Comparison of ENCODE assay signal across 10 cellular contexts in genomic region chr4:67762091-67762490, GRCh38. TPM values are rescaled to one million over a fixed set of nuclear protein-coding genes. Genes with fewer than 3 reads are reported as not detected.
DNase-seq lines count a peak whose midpoint lies in the region; ATAC-seq and TF ChIP-seq lines count a peak whose summit lies in the region.
"Had no signal": no experiment of that assay in that cellular context is flagged by ENCODE, and none has a peak within 500 bp of the region (broad histone marks: within the 10 kb centered on the region; RNA-seq: fewer than 3 reads in every experiment).

No MANE protein-coding gene starts in this region.

- no peak overlapping the region for H3K14ac ChIP-seq in neuronal stem cell (ENCODE audit: low read length)

- POLR2A ChIA-PET in PC-9 (lab: Charles Lee; ENCODE audit: unreplicated experiment): no interaction called here

- no TSS peak for BruUV-seq in PC-9 (replicated peaks; lab: Mats Ljungman, UMichigan)

- H3K4me1 ChIP-seq in PC-9 (replicated peaks; ENCODE audit: insufficient read depth): no peaks in the 10 kb centered on the region
- H3K4me1 ChIP-seq in neuronal stem cell (ENCODE audit: control insufficient read depth in 2 of 2, insufficient read depth in 1 of 2, low read depth in 1 of 2, low read length in 2 of 2): peaks cover 0 to 11% of the 10 kb centered on the region in 2 donors

- no peaks in the 10 kb centered on the region for H3K9me3 Mint-ChIP-seq in progenitor cell of endocrine pancreas (ENCODE audit: low read depth)
- H3K9me3 Mint-ChIP-seq: stimulated activated naive CD8-positive, alpha-beta T cell treated with anti-CD3 and anti-CD28 coated beads, Interleukin-15, Interleukin-2, amounts not matched to agents 100 ng/mL and 50 ng/mL, for 24 hours had no signal

- no peaks in the 10 kb centered on the region for H4K20me1 ChIP-seq in PC-9 (ENCODE audit: insufficient read depth)

- H3F3A ChIP-seq in PC-9 (ENCODE audit: insufficient read depth, low read depth): no peaks in the 10 kb centered on the region

- DNase-seq in NCI-H82 (lab: John Stamatoyannopoulos, UW) (peak; percentile 17), NCI-H82 treated with DMSO at 0.1 percent for 48 hours (lab: John Stamatoyannopoulos, UW; ENCODE audit: unreplicated experiment) (no peak), PC-9 (no peak), neuronal stem cell (ENCODE audit: low spot score) (no peak), NCI-H526 (lab: John Stamatoyannopoulos, UW) (no peak), progenitor cell of endocrine pancreas (ENCODE audit: low spot score, unreplicated experiment) (no peak)
- DNase-seq in activated CD4-positive, CD25-positive, alpha-beta regulatory T cell treated with anti-CD3 and anti-CD28 coated beads, Interleukin-2, amount 50 U/mL, for 72 hours: no peak

- H3K4me2 ChIP-seq in PC-9 (no peak overlapping the region), neuronal stem cell (ENCODE audit: insufficient read depth, low read length, poor library complexity, severe bottlenecking) (no peak overlapping the region)

- no peak overlapping the region for H3K27ac Mint-ChIP-seq in progenitor cell of endocrine pancreas
- H3K27ac Mint-ChIP-seq: stimulated activated naive CD8-positive, alpha-beta T cell treated with anti-CD3 and anti-CD28 coated beads, Interleukin-15, Interleukin-2, amounts not matched to agents 100 ng/mL and 50 ng/mL, for 24 hours had no signal

- no peaks in the 10 kb centered on the region for H3K79me2 ChIP-seq in PC-9 (ENCODE audit: low read depth)

- no peak overlapping the region for H3K27ac ChIP-seq in PC-9
- no peak overlapping the region for H3K27ac ChIP-seq in neuronal stem cell (replicated peaks; ENCODE audit: low read length)
- H3K27ac ChIP-seq: SJCRH30 had no signal

- H2BK15ac ChIP-seq in neuronal stem cell (ENCODE audit: low read length): no peak overlapping the region

- H3K27me3 ChIP-seq in PC-9 (ENCODE audit: insufficient read depth, low read depth) (no peaks in the 10 kb centered on the region), neuronal stem cell (ENCODE audit: control insufficient read depth in 3 of 3, insufficient read depth in 3 of 3, low read depth in 1 of 3, low read length in 3 of 3) (no peaks in the 10 kb centered on the region)

- no CpG with 5 or more reads among the region's 3 CpGs for WGBS in neuronal stem cell (ENCODE audit: extremely low coverage in 2 of 2, insufficient read length in 2 of 2, insufficient replicate concordance in 1 of 2), 2 donors

- ATAC-seq in HG02678 (IDR thresholded peaks at IDR 0.05; ENCODE audit: unreplicated experiment): peak; percentile 99

- no peak overlapping the region for H2BK5ac ChIP-seq in neuronal stem cell (ENCODE audit: low read length)

- no peaks in the 10 kb centered on the region for H3K79me1 ChIP-seq in neuronal stem cell (ENCODE audit: low read depth, low read length)

- H2BK12ac ChIP-seq in neuronal stem cell (ENCODE audit: low read length): no peak overlapping the region

- no peaks in the 10 kb centered on the region for H3K36me3 Mint-ChIP-seq in progenitor cell of endocrine pancreas (ENCODE audit: insufficient read depth)

- no peaks in the 10 kb centered on the region for H3K9me3 ChIP-seq in PC-9 (ENCODE audit: insufficient read depth, low read depth)
- H3K9me3 ChIP-seq in neuronal stem cell (replicated peaks in 1 of 2; ENCODE audit: control insufficient read depth in 2 of 2, insufficient read depth in 1 of 2, low read depth in 1 of 2, low read length in 2 of 2): no peaks in the 10 kb centered on the region
- H3K9me3 ChIP-seq: SJCRH30 had no signal

- no peak overlapping the region for H3K4me3 ChIP-seq in PC-9
- no peak overlapping the region for H3K4me3 ChIP-seq in neuronal stem cell (ENCODE audit: low read length in 2 of 2)
- H3K4me3 ChIP-seq: SJCRH30 had no signal

- intact Hi-C loops in PC-9 (cut with micrococcal nuclease; ENCODE audit: unreplicated experiment): loop anchor here (2.0 kb wide), 1 partner anchor 27 kb away; no protein-coding TSS in a partner anchor

- 0 out of 2 replicates have a peak overlapping the region, but pooled peaks have one; percentile 48 for H2AFZ ChIP-seq in PC-9
- H2AFZ ChIP-seq in neuronal stem cell (ENCODE audit: low read length): peak overlapping the region; percentile 87

- H4K8ac ChIP-seq in neuronal stem cell (ENCODE audit: low read depth, low read length): no peak overlapping the region

- no peak overlapping the region for H3K4ac ChIP-seq in neuronal stem cell (ENCODE audit: low read length)

- H3K27me3 Mint-ChIP-seq in progenitor cell of endocrine pancreas: no peaks in the 10 kb centered on the region
- H3K27me3 Mint-ChIP-seq: stimulated activated naive CD8-positive, alpha-beta T cell treated with anti-CD3 and anti-CD28 coated beads, Interleukin-15, Interleukin-2, amounts not matched to agents 100 ng/mL and 50 ng/mL, for 24 hours had no signal

- H3K4me3 Mint-ChIP-seq in progenitor cell of endocrine pancreas (ENCODE audit: low read depth): no peak overlapping the region
- H3K4me3 Mint-ChIP-seq: stimulated activated naive CD8-positive, alpha-beta T cell treated with anti-CD3 and anti-CD28 coated beads, Interleukin-15, Interleukin-2, amounts not matched to agents 100 ng/mL and 50 ng/mL, for 24 hours had no signal

- CTCF ChIA-PET in PC-9 (lab: Charles Lee): no interaction called here

- H3K23ac ChIP-seq in neuronal stem cell (ENCODE audit: low read depth, low read length, poor library complexity): no peak overlapping the region

- H2BK120ac ChIP-seq in neuronal stem cell (ENCODE audit: low read depth, low read length): no peak overlapping the region

- TF ChIP-seq CTCF in PC-9 (conservative IDR thresholded peaks at IDR 0.05) (no peak), progenitor cell of endocrine pancreas (IDR thresholded peaks at IDR 0.05; ENCODE audit: unreplicated experiment) (no peak)

- no peaks in the 10 kb centered on the region for H3K9me2 ChIP-seq in PC-9 (ENCODE audit: insufficient read depth)

- no peak overlapping the region for H3K18ac ChIP-seq in neuronal stem cell (ENCODE audit: low read length)

- no peak overlapping the region for H3K9ac ChIP-seq in neuronal stem cell (ENCODE audit: low read depth, low read length, poor library complexity)

- no peak overlapping the region for H4K91ac ChIP-seq in neuronal stem cell (ENCODE audit: low read depth, low read length, poor library complexity)

- peaks cover 6% of the 10 kb centered on the region for H3K4me1 Mint-ChIP-seq in progenitor cell of endocrine pancreas (ENCODE audit: low read depth)

- no peak overlapping the region for H2AK5ac ChIP-seq in neuronal stem cell (ENCODE audit: low read depth, low read length)

- H3K36me3 ChIP-seq in PC-9 (ENCODE audit: low read depth) (no peaks in the 10 kb centered on the region), neuronal stem cell (replicated peaks in 1 of 2; ENCODE audit: control insufficient read depth in 2 of 2, insufficient read depth in 2 of 2, low read length in 2 of 2) (no peaks in the 10 kb centered on the region)
- H3K36me3 ChIP-seq: SJCRH30 had no signal

RNA-seq across cellular contexts. Expression of gene GNRHR, which starts 7.9 kb away (rescaled TPM):
- total RNA-seq in PC-9 (2021): not detected in 2 replicates
- polyA plus RNA-seq in neuronal stem cell (2013, experiment 1 of 2): not detected
- polyA plus RNA-seq in neuronal stem cell (2013, experiment 2 of 2): not detected
- not detected in 2 replicates for total RNA-seq in progenitor cell of endocrine pancreas
- total RNA-seq: SJCRH30 had no signal
